In genomic region chr20:4076671-4077070, GRCh38 we compare ENCODE assay signal across 11 cellular contexts.
A peak's percentile ranks its signal among the peaks of the same experiment; 100 is the strongest.
DNase-seq lines count a peak whose midpoint lies in the region; ATAC-seq and TF ChIP-seq lines count a peak whose summit lies in the region.
"Had no signal": no experiment of that assay in that cellular context is flagged by ENCODE, and none has a peak within 500 bp of the region (broad histone marks: within the 10 kb centered on the region; RNA-seq: fewer than 3 reads in every experiment).

No MANE protein-coding gene starts in this region.

- H3K27ac ChIP-seq in fibroblast of lung (ENCODE audit: insufficient read depth, low read length) = peak overlapping the region; percentile 50

- H2AFZ ChIP-seq in fibroblast of lung (ENCODE audit: low read length) = no peak overlapping the region

- no peaks in the 10 kb centered on the region for H3K9me3 ChIP-seq in fibroblast of lung (ENCODE audit: control insufficient read depth, insufficient read depth, low read depth, low read length)

- CTCF ChIA-PET in activated naive CD4-positive, alpha-beta T cell treated with anti-CD3 and anti-CD28 coated beads, Interleukin-2, amount 10 ng/mL, durations not matched to agents 7 days and 5 days (lab: Charles Lee) = interaction anchor here (1.0 kb wide), 1 partner anchor 8 kb away, joined by 3 read pairs; no protein-coding TSS in a partner anchor

- no peak overlapping the region for H3K4me3 Mint-ChIP-seq in type B pancreatic cell
- no peak overlapping the region for H3K4me3 Mint-ChIP-seq in activated naive CD4-positive, alpha-beta T cell treated with anti-CD3 and anti-CD28 coated beads, Interleukin-2, amount 10 ng/mL, durations not matched to agents 7 days and 5 days

- no peak overlapping the region for H3K27ac Mint-ChIP-seq in type B pancreatic cell
- H3K27ac Mint-ChIP-seq in activated naive CD4-positive, alpha-beta T cell treated with anti-CD3 and anti-CD28 coated beads, Interleukin-2, amount 50 U/mL, for 72 hours = no peak overlapping the region
- H3K27ac Mint-ChIP-seq in activated naive CD4-positive, alpha-beta T cell treated with anti-CD3 and anti-CD28 coated beads, Interleukin-2, amount 10 ng/mL, durations not matched to agents 7 days and 5 days = no peak overlapping the region

- H3K79me2 ChIP-seq in fibroblast of lung (ENCODE audit: control insufficient read depth, insufficient read depth, low read length) = no peaks in the 10 kb centered on the region

- H3K9me3 Mint-ChIP-seq in type B pancreatic cell = peaks cover 3% of the 10 kb centered on the region
- H3K9me3 Mint-ChIP-seq in activated naive CD4-positive, alpha-beta T cell treated with anti-CD3 and anti-CD28 coated beads, Interleukin-2, amount 50 U/mL, for 72 hours = no peaks in the 10 kb centered on the region
- H3K9me3 Mint-ChIP-seq in activated naive CD4-positive, alpha-beta T cell treated with anti-CD3 and anti-CD28 coated beads, Interleukin-2, amount 10 ng/mL, durations not matched to agents 7 days and 5 days = peaks cover 3% of the 10 kb centered on the region

- DNase-seq in HCEC 1CT = peak; percentile 95
- DNase-seq in SK-MEL-5 (ENCODE audit: low read depth, low spot score) = peak; percentile 96
- DNase-seq in fibroblast of lung (ENCODE audit: low read depth in 2 of 2) = peak; percentile 96
- peak; percentile 1 for DNase-seq in type B pancreatic cell (ENCODE audit: extremely low spot score, unreplicated experiment)
- no peak for DNase-seq in activated naive CD4-positive, alpha-beta T cell treated with anti-CD3 and anti-CD28 coated beads, Interleukin-2, amount 50 U/mL, for 72 hours (ENCODE audit: low spot score in 2 of 2)
- DNase-seq in NCI-H1694 (lab: John Stamatoyannopoulos, UW) = no peak
- no peak for DNase-seq in activated naive CD4-positive, alpha-beta T cell treated with anti-CD3 and anti-CD28 coated beads, Interleukin-2, amount 10 ng/mL, durations not matched to agents 7 days and 5 days
- DNase-seq: GF-D8, islet precursor cell, NCI-H146, OCI-M1 had no signal

- peaks cover 2% of the 10 kb centered on the region for H3K4me1 Mint-ChIP-seq in type B pancreatic cell (ENCODE audit: unreplicated experiment)
- peaks cover 38% of the 10 kb centered on the region for H3K4me1 Mint-ChIP-seq in activated naive CD4-positive, alpha-beta T cell treated with anti-CD3 and anti-CD28 coated beads, Interleukin-2, amount 10 ng/mL, durations not matched to agents 7 days and 5 days

- H3K27me3 ChIP-seq in fibroblast of lung (ENCODE audit: control insufficient read depth, insufficient read depth, low read length) = no peaks in the 10 kb centered on the region

- no peak overlapping the region for H3K9ac ChIP-seq in fibroblast of lung (ENCODE audit: insufficient read depth, low read length)

- no peaks in the 10 kb centered on the region for H3K36me3 Mint-ChIP-seq in type B pancreatic cell
- H3K36me3 Mint-ChIP-seq in activated naive CD4-positive, alpha-beta T cell treated with anti-CD3 and anti-CD28 coated beads, Interleukin-2, amount 50 U/mL, for 72 hours = peaks cover 0 to 3% of the 10 kb centered on the region in 2 donors
- H3K36me3 Mint-ChIP-seq in activated naive CD4-positive, alpha-beta T cell treated with anti-CD3 and anti-CD28 coated beads, Interleukin-2, amount 10 ng/mL, durations not matched to agents 7 days and 5 days = peaks cover 10% of the 10 kb centered on the region

- H3K36me3 ChIP-seq in fibroblast of lung (ENCODE audit: control insufficient read depth, insufficient read depth, low read length) = no peaks in the 10 kb centered on the region

- in situ Hi-C loops in SK-MEL-5 (cut with HindIII; ENCODE audit: low pct_unique_long_range_greater_than_20kb, low sequenced_read_pairs) = no loop called here

- ATAC-seq in activated naive CD4-positive, alpha-beta T cell treated with anti-CD3 and anti-CD28 coated beads, Interleukin-2, amount 50 U/mL, for 72 hours = no peak

- H4K20me1 ChIP-seq in fibroblast of lung (ENCODE audit: control insufficient read depth, extremely low read depth, insufficient read depth, low read length) = no peaks in the 10 kb centered on the region

- TF ChIP-seq CTCF in fibroblast of lung (conservative IDR thresholded peaks at IDR 0.05 in 1 of 2, IDR thresholded peaks at IDR 0.05 in 1 of 2; ENCODE audit: low read depth in 1 of 2, low read length in 2 of 2) (no peak), type B pancreatic cell (conservative IDR thresholded peaks at IDR 0.05) (no peak)

- peaks cover 21% of the 10 kb centered on the region for H3K27me3 Mint-ChIP-seq in type B pancreatic cell
- peaks cover 16% of the 10 kb centered on the region for H3K27me3 Mint-ChIP-seq in activated naive CD4-positive, alpha-beta T cell treated with anti-CD3 and anti-CD28 coated beads, Interleukin-2, amount 10 ng/mL, durations not matched to agents 7 days and 5 days

- H3K4me1 ChIP-seq in fibroblast of lung (ENCODE audit: control insufficient read depth, extremely low read depth, insufficient read depth, low read length) = peaks cover 12% of the 10 kb centered on the region

- no peak overlapping the region for H3K4me3 ChIP-seq in fibroblast of lung (replicated peaks in 1 of 4; ENCODE audit: control extremely low read depth in 1 of 4, insufficient read depth in 1 of 4, low read depth in 3 of 4, low read length in 4 of 4)

- H3K4me2 ChIP-seq in fibroblast of lung (ENCODE audit: extremely low read depth, insufficient read depth, low read length) = no peak overlapping the region

Comparison
In these comparisons a context has a peak if more than half of its experiments do, and no peak if none do; other contexts are left out.
1. DNase-seq: peak in HCEC 1CT (single experiment), SK-MEL-5 (single experiment), fibroblast of lung (2 of 2) and type B pancreatic cell (single experiment); none in activated naive CD4-positive, alpha-beta T cell treated with anti-CD3 and anti-CD28 coated beads, Interleukin-2, amount 50 U/mL, for 72 hours (0 of 2), NCI-H1694 (single experiment) and activated naive CD4-positive, alpha-beta T cell treated with anti-CD3 and anti-CD28 coated beads, Interleukin-2, amount 10 ng/mL, durations not matched to agents 7 days and 5 days (single experiment).